ENCODE assay signal across 2 cellular contexts in genomic region chr4:143341186-143341755, GRCh38.
TF ChIP-seq lines count a peak whose summit lies in the region.

No MANE protein-coding gene starts in this region.

TF ChIP-seq in SK-N-SH, 30 proteins besides CTCF, POLR2A, EP300 and RAD21 (continued from another document):
- no peak for TF ChIP-seq ZBTB33 (IDR thresholded peaks at IDR 0.05; ENCODE audit: borderline replicate concordance, low read depth)
TF ChIP-seq in SK-N-SH: peak in this region for 1.

TF ChIP-seq in SK-N-SH treated with all-trans-retinoic acid at 6 μM for 48 hours, 23 proteins besides CTCF, POLR2A, EP300 and RAD21 (continued from another document):
- TF ChIP-seq CREB5 (CRISPR knock-in tag; IDR thresholded peaks at IDR 0.05; ENCODE audit: low read depth): no peak
- no peak for TF ChIP-seq ZNF8 (CRISPR knock-in tag; IDR thresholded peaks at IDR 0.05)
- no peak for TF ChIP-seq TSHZ2 (CRISPR knock-in tag; IDR thresholded peaks at IDR 0.05)
- TF ChIP-seq TOX (CRISPR knock-in tag; IDR thresholded peaks at IDR 0.05; ENCODE audit: borderline replicate concordance): no peak
- no peak for TF ChIP-seq OSR1 (CRISPR knock-in tag; IDR thresholded peaks at IDR 0.05)
- TF ChIP-seq, protein P1, sequence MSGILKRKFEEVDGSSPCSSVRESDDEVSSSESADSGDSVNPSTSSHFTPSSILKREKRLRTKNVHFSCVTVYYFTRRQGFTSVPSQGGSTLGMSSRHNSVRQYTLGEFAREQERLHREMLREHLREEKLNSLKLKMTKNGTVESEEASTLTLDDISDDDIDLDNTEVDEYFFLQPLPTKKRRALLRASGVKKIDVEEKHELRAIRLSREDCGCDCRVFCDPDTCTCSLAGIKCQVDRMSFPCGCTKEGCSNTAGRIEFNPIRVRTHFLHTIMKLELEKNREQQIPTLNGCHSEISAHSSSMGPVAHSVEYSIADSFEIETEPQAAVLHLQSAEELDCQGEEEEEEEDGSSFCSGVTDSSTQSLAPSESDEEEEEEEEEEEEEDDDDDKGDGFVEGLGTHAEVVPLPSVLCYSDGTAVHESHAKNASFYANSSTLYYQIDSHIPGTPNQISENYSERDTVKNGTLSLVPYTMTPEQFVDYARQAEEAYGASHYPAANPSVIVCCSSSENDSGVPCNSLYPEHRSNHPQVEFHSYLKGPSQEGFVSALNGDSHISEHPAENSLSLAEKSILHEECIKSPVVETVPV (CRISPR knock-in tag; IDR thresholded peaks at IDR 0.05): no peak
- TF ChIP-seq SNAI2 (CRISPR knock-in tag; IDR thresholded peaks at IDR 0.05): no peak
- TF ChIP-seq GLIS3 (CRISPR knock-in tag; IDR thresholded peaks at IDR 0.05): no peak
- TF ChIP-seq PATZ1 (CRISPR knock-in tag; IDR thresholded peaks at IDR 0.05; ENCODE audit: borderline replicate concordance): no peak
- TF ChIP-seq ZNF70 (CRISPR knock-in tag; IDR thresholded peaks at IDR 0.05): no peak
- no peak for TF ChIP-seq BACH2 (CRISPR knock-in tag; IDR thresholded peaks at IDR 0.05; ENCODE audit: borderline replicate concordance)
- TF ChIP-seq PPARA (CRISPR knock-in tag; IDR thresholded peaks at IDR 0.05; ENCODE audit: borderline replicate concordance): no peak
- TF ChIP-seq ISL1 (CRISPR knock-in tag; IDR thresholded peaks at IDR 0.05): no peak
